ENCODE assay signal across 11 cellular contexts in genomic region chr4:72179342-72179741, GRCh38.
"Had no signal": no experiment of that assay in that cellular context is flagged by ENCODE, and none has a peak within 500 bp of the region (broad histone marks: within the 10 kb centered on the region; RNA-seq: fewer than 3 reads in every experiment).

No MANE protein-coding gene starts in this region.

- ATAC-seq: GM23338, HCT116 had no signal

- H3K4me2 ChIP-seq: GM23338 had no signal

- H3K4me1 ChIP-seq: HAP-1 had no signal

- H3K9ac ChIP-seq: GM23248 had no signal

- H3K4me3 ChIP-seq: GM23248, GM23338, HAP-1 had no signal

- DNase-seq: GM23248, GOT3, H7, H9, HCEC 1CT, HFFc6 had no signal

- H2AFZ ChIP-seq: GM23248 had no signal

- H3K36me3 ChIP-seq: HAP-1 had no signal

- FAIRE-seq: H1, H54 had no signal

- H3K9me3 ChIP-seq: HAP-1 had no signal

- H3K27ac ChIP-seq: GM23248 had no signal
